In the genomic region with DNA sequence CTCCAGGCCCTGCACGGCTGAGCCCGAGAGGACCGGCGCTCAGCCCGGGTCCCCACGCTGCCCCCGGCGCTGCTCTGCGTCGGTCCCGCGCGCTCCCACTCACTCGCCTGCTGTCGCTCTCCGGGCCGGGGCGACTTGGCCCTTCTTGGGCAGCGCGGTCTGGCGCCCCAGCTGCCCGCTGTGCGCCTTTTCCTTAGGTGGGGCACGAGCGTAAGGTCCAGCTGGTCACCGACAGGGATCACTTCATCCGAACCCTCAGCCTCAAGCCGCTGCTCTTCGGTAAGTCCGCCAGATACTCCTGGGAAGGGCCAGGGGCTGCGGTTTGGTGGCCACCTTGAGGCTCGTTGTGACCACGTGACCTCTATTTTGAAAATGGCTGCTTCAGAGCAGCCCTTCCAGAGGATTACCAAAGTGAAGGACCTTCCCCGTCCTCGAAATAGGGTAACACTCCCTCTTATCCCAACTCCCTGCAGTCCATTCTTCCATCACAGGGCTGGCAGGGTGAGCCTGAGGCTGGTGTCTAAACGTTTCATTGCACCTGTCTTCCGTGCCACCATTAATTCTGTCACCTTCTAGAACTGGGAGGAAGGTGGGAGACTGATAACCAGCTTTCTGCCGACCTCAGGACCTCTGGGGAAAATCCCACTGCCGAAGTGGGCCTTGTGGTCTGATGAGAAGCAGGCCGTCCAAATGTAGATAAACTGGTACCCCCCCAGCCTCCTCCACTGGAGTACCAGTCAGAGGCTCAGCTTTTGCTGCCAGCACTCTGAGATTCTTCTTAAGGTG, we compare ENCODE assay signal across 2 cellular contexts.
TF ChIP-seq lines count a peak whose summit lies in the region.

No MANE protein-coding gene starts in this region.

TF ChIP-seq in SK-N-SH, 30 proteins besides CTCF, POLR2A, EP300 and RAD21 (continued from another document):
- TF ChIP-seq, protein P1, sequence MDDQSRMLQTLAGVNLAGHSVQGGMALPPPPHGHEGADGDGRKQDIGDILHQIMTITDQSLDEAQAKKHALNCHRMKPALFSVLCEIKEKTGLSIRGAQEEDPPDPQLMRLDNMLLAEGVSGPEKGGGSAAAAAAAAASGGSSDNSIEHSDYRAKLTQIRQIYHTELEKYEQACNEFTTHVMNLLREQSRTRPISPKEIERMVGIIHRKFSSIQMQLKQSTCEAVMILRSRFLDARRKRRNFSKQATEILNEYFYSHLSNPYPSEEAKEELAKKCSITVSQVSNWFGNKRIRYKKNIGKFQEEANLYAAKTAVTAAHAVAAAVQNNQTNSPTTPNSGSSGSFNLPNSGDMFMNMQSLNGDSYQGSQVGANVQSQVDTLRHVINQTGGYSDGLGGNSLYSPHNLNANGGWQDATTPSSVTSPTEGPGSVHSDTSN (IDR thresholded peaks at IDR 0.05): no peak
- TF ChIP-seq, protein P2, sequence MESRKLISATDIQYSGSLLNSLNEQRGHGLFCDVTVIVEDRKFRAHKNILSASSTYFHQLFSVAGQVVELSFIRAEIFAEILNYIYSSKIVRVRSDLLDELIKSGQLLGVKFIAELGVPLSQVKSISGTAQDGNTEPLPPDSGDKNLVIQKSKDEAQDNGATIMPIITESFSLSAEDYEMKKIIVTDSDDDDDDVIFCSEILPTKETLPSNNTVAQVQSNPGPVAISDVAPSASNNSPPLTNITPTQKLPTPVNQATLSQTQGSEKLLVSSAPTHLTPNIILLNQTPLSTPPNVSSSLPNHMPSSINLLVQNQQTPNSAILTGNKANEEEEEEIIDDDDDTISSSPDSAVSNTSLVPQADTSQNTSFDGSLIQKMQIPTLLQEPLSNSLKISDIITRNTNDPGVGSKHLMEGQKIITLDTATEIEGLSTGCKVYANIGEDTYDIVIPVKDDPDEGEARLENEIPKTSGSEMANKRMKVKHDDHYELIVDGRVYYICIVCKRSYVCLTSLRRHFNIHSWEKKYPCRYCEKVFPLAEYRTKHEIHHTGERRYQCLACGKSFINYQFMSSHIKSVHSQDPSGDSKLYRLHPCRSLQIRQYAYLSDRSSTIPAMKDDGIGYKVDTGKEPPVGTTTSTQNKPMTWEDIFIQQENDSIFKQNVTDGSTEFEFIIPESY (IDR thresholded peaks at IDR 0.05; ENCODE audit: borderline replicate concordance, low read depth): no peak
- no peak for TF ChIP-seq FOXM1 (IDR thresholded peaks at IDR 0.05; ENCODE audit: low read depth)
- TF ChIP-seq CHD2 (IDR thresholded peaks at IDR 0.05; ENCODE audit: low read length, partially characterized antibody): no peak
- TF ChIP-seq, protein P3, sequence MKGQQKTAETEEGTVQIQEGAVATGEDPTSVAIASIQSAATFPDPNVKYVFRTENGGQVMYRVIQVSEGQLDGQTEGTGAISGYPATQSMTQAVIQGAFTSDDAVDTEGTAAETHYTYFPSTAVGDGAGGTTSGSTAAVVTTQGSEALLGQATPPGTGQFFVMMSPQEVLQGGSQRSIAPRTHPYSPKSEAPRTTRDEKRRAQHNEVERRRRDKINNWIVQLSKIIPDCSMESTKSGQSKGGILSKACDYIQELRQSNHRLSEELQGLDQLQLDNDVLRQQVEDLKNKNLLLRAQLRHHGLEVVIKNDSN (IDR thresholded peaks at IDR 0.05; ENCODE audit: borderline replicate concordance, low read depth): no peak
- TF ChIP-seq SMC3 (IDR thresholded peaks at IDR 0.05; ENCODE audit: low read depth, low read length): no peak
- TF ChIP-seq FOXJ3 (CRISPR knock-in tag; IDR thresholded peaks at IDR 0.05): no peak
- no peak for TF ChIP-seq YY1 (IDR thresholded peaks at IDR 0.05; ENCODE audit: low read depth)
- TF ChIP-seq, protein P4, sequence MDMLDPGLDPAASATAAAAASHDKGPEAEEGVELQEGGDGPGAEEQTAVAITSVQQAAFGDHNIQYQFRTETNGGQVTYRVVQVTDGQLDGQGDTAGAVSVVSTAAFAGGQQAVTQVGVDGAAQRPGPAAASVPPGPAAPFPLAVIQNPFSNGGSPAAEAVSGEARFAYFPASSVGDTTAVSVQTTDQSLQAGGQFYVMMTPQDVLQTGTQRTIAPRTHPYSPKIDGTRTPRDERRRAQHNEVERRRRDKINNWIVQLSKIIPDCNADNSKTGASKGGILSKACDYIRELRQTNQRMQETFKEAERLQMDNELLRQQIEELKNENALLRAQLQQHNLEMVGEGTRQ (IDR thresholded peaks at IDR 0.05; ENCODE audit: borderline replicate concordance, low read depth, low read length): no peak
- TF ChIP-seq POLR2AphosphoS5 (IDR thresholded peaks at IDR 0.05; ENCODE audit: low read depth, low read length): no peak
- no peak for TF ChIP-seq RCOR1 (IDR thresholded peaks at IDR 0.05; ENCODE audit: low read length)
- TF ChIP-seq, protein P5, sequence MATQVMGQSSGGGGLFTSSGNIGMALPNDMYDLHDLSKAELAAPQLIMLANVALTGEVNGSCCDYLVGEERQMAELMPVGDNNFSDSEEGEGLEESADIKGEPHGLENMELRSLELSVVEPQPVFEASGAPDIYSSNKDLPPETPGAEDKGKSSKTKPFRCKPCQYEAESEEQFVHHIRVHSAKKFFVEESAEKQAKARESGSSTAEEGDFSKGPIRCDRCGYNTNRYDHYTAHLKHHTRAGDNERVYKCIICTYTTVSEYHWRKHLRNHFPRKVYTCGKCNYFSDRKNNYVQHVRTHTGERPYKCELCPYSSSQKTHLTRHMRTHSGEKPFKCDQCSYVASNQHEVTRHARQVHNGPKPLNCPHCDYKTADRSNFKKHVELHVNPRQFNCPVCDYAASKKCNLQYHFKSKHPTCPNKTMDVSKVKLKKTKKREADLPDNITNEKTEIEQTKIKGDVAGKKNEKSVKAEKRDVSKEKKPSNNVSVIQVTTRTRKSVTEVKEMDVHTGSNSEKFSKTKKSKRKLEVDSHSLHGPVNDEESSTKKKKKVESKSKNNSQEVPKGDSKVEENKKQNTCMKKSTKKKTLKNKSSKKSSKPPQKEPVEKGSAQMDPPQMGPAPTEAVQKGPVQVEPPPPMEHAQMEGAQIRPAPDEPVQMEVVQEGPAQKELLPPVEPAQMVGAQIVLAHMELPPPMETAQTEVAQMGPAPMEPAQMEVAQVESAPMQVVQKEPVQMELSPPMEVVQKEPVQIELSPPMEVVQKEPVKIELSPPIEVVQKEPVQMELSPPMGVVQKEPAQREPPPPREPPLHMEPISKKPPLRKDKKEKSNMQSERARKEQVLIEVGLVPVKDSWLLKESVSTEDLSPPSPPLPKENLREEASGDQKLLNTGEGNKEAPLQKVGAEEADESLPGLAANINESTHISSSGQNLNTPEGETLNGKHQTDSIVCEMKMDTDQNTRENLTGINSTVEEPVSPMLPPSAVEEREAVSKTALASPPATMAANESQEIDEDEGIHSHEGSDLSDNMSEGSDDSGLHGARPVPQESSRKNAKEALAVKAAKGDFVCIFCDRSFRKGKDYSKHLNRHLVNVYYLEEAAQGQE (IDR thresholded peaks at IDR 0.05; ENCODE audit: low read depth, low read length): no peak
- TF ChIP-seq TEAD4 (IDR thresholded peaks at IDR 0.05; ENCODE audit: borderline replicate concordance, insufficient read depth): no peak
- no peak for TF ChIP-seq GABPA (IDR thresholded peaks at IDR 0.05; ENCODE audit: low read depth)

TF ChIP-seq in SK-N-SH treated with all-trans-retinoic acid at 6 μM for 48 hours, 23 proteins besides CTCF, POLR2A, EP300 and RAD21 (continued from another document):
- TF ChIP-seq, protein P6, sequence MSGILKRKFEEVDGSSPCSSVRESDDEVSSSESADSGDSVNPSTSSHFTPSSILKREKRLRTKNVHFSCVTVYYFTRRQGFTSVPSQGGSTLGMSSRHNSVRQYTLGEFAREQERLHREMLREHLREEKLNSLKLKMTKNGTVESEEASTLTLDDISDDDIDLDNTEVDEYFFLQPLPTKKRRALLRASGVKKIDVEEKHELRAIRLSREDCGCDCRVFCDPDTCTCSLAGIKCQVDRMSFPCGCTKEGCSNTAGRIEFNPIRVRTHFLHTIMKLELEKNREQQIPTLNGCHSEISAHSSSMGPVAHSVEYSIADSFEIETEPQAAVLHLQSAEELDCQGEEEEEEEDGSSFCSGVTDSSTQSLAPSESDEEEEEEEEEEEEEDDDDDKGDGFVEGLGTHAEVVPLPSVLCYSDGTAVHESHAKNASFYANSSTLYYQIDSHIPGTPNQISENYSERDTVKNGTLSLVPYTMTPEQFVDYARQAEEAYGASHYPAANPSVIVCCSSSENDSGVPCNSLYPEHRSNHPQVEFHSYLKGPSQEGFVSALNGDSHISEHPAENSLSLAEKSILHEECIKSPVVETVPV (CRISPR knock-in tag; IDR thresholded peaks at IDR 0.05): no peak
- TF ChIP-seq CSDC2 (CRISPR knock-in tag; IDR thresholded peaks at IDR 0.05): no peak
- TF ChIP-seq SNAI2 (CRISPR knock-in tag; IDR thresholded peaks at IDR 0.05): no peak
- TF ChIP-seq ZNF8 (CRISPR knock-in tag; IDR thresholded peaks at IDR 0.05): no peak
- TF ChIP-seq ZNF565 (CRISPR knock-in tag; conservative IDR thresholded peaks at IDR 0.05; ENCODE audit: low read depth): no peak
- TF ChIP-seq, protein P7, sequence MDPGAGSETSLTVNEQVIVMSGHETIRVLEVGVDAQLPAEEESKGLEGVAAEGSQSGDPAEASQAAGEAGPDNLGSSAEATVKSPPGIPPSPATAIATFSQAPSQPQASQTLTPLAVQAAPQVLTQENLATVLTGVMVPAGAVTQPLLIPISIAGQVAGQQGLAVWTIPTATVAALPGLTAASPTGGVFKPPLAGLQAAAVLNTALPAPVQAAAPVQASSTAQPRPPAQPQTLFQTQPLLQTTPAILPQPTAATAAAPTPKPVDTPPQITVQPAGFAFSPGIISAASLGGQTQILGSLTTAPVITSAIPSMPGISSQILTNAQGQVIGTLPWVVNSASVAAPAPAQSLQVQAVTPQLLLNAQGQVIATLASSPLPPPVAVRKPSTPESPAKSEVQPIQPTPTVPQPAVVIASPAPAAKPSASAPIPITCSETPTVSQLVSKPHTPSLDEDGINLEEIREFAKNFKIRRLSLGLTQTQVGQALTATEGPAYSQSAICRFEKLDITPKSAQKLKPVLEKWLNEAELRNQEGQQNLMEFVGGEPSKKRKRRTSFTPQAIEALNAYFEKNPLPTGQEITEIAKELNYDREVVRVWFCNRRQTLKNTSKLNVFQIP (CRISPR knock-in tag; IDR thresholded peaks at IDR 0.05; ENCODE audit: borderline replicate concordance, low read depth): no peak
- TF ChIP-seq GLIS3 (CRISPR knock-in tag; IDR thresholded peaks at IDR 0.05): no peak
- no peak for TF ChIP-seq ISL1 (CRISPR knock-in tag; IDR thresholded peaks at IDR 0.05)
- TF ChIP-seq ARNTL (CRISPR knock-in tag; IDR thresholded peaks at IDR 0.05; ENCODE audit: borderline replicate concordance, low read depth): no peak
- TF ChIP-seq ESRRG (CRISPR knock-in tag; IDR thresholded peaks at IDR 0.05): no peak
- no peak for TF ChIP-seq ZNF70 (CRISPR knock-in tag; IDR thresholded peaks at IDR 0.05)
- TF ChIP-seq, protein P8, sequence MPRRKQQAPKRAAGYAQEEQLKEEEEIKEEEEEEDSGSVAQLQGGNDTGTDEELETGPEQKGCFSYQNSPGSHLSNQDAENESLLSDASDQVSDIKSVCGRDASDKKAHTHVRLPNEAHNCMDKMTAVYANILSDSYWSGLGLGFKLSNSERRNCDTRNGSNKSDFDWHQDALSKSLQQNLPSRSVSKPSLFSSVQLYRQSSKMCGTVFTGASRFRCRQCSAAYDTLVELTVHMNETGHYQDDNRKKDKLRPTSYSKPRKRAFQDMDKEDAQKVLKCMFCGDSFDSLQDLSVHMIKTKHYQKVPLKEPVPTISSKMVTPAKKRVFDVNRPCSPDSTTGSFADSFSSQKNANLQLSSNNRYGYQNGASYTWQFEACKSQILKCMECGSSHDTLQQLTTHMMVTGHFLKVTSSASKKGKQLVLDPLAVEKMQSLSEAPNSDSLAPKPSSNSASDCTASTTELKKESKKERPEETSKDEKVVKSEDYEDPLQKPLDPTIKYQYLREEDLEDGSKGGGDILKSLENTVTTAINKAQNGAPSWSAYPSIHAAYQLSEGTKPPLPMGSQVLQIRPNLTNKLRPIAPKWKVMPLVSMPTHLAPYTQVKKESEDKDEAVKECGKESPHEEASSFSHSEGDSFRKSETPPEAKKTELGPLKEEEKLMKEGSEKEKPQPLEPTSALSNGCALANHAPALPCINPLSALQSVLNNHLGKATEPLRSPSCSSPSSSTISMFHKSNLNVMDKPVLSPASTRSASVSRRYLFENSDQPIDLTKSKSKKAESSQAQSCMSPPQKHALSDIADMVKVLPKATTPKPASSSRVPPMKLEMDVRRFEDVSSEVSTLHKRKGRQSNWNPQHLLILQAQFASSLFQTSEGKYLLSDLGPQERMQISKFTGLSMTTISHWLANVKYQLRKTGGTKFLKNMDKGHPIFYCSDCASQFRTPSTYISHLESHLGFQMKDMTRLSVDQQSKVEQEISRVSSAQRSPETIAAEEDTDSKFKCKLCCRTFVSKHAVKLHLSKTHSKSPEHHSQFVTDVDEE (CRISPR knock-in tag; IDR thresholded peaks at IDR 0.05): no peak
- TF ChIP-seq ZFP3 (CRISPR knock-in tag; IDR thresholded peaks at IDR 0.05): no peak
- no peak for TF ChIP-seq TCF4 (CRISPR knock-in tag; IDR thresholded peaks at IDR 0.05; ENCODE audit: borderline replicate concordance)
- TF ChIP-seq OSR1 (CRISPR knock-in tag; IDR thresholded peaks at IDR 0.05): no peak
